ENCODE assay signal across 14 cellular contexts in genomic region chr3:153596402-153596801, GRCh38.
DNase-seq lines count a peak whose midpoint lies in the region; ATAC-seq and TF ChIP-seq lines count a peak whose summit lies in the region.
"Had no signal": no experiment of that assay in that cellular context is flagged by ENCODE, and none has a peak within 500 bp of the region (broad histone marks: within the 10 kb centered on the region; RNA-seq: fewer than 3 reads in every experiment).

No MANE protein-coding gene starts in this region.

- CTCF ChIA-PET in activated CD4-positive, alpha-beta memory T cell treated with anti-CD3 and anti-CD28 coated beads, Interleukin-2, amount 10 ng/mL, durations not matched to agents 7 days and 5 days (lab: Charles Lee): interaction anchor here (2.1 kb wide), 1 partner anchor 553 kb away, joined by 6 read pairs; no protein-coding TSS in a partner anchor

- DNase-seq in GM12865 (ENCODE audit: low read depth) (peak; percentile 23), NCI-H2171 (lab: John Stamatoyannopoulos, UW) (no peak)
- no peak for DNase-seq in stimulated activated naive CD8-positive, alpha-beta T cell treated with anti-CD3 and anti-CD28 coated beads, Interleukin-15, amount 100 ng/mL, for 72 hours
- no peak for DNase-seq in activated CD4-positive, alpha-beta memory T cell treated with anti-CD3 and anti-CD28 coated beads, Interleukin-2, amount 10 ng/mL, durations not matched to agents 7 days and 5 days
- DNase-seq: C1 segment of cervical spinal cord; CD4-positive, alpha-beta memory T cell; DMS79; GM23248; H7 had no signal

- TF ChIP-seq CTCF in GM12865 (IDR thresholded peaks at IDR 0.05; ENCODE audit: insufficient read depth, low read depth, low read length, missing control alignments): no peak
- TF ChIP-seq CTCF in VCaP (conservative IDR thresholded peaks at IDR 0.05): no peak

- H3K27me3 Mint-ChIP-seq in stimulated activated naive CD8-positive, alpha-beta T cell treated with anti-CD3 and anti-CD28 coated beads, Interleukin-15, amount 100 ng/mL, for 72 hours: no peaks in the 10 kb centered on the region
- no peaks in the 10 kb centered on the region for H3K27me3 Mint-ChIP-seq in activated CD4-positive, alpha-beta memory T cell treated with anti-CD3 and anti-CD28 coated beads, Interleukin-2, amount 10 ng/mL, durations not matched to agents 7 days and 5 days
- H3K27me3 Mint-ChIP-seq: CD4-positive, alpha-beta memory T cell had no signal

- H3K4me3 ChIP-seq in GM12865 (ENCODE audit: low read depth, low read length): no peak overlapping the region
- H3K4me3 ChIP-seq: GM23248 had no signal

- H3K27ac Mint-ChIP-seq in stimulated activated naive CD8-positive, alpha-beta T cell treated with anti-CD3 and anti-CD28 coated beads, Interleukin-15, amount 100 ng/mL, for 72 hours: no peak overlapping the region
- no peak overlapping the region for H3K27ac Mint-ChIP-seq in activated CD4-positive, alpha-beta memory T cell treated with anti-CD3 and anti-CD28 coated beads, Interleukin-2, amount 10 ng/mL, durations not matched to agents 7 days and 5 days
- H3K27ac Mint-ChIP-seq: B cell had no signal

- H3K9me3 Mint-ChIP-seq in stimulated activated naive CD8-positive, alpha-beta T cell treated with anti-CD3 and anti-CD28 coated beads, Interleukin-15, amount 100 ng/mL, for 72 hours: no peaks in the 10 kb centered on the region
- no peaks in the 10 kb centered on the region for H3K9me3 Mint-ChIP-seq in activated CD4-positive, alpha-beta memory T cell treated with anti-CD3 and anti-CD28 coated beads, Interleukin-2, amount 10 ng/mL, durations not matched to agents 7 days and 5 days
- H3K9me3 Mint-ChIP-seq: CD4-positive, alpha-beta memory T cell had no signal

- no peak overlapping the region for H3K4me3 Mint-ChIP-seq in stimulated activated naive CD8-positive, alpha-beta T cell treated with anti-CD3 and anti-CD28 coated beads, Interleukin-15, amount 100 ng/mL, for 72 hours
- no peak overlapping the region for H3K4me3 Mint-ChIP-seq in activated CD4-positive, alpha-beta memory T cell treated with anti-CD3 and anti-CD28 coated beads, Interleukin-2, amount 10 ng/mL, durations not matched to agents 7 days and 5 days
- H3K4me3 Mint-ChIP-seq: B cell; CD4-positive, alpha-beta memory T cell had no signal

- no peaks in the 10 kb centered on the region for H3K36me3 Mint-ChIP-seq in activated CD4-positive, alpha-beta memory T cell treated with anti-CD3 and anti-CD28 coated beads, Interleukin-2, amount 10 ng/mL, durations not matched to agents 7 days and 5 days (ENCODE audit: low read depth)
- H3K36me3 Mint-ChIP-seq: CD4-positive, alpha-beta memory T cell had no signal

- POLR2A ChIA-PET in activated CD4-positive, alpha-beta memory T cell treated with anti-CD3 and anti-CD28 coated beads, Interleukin-2, amount 10 ng/mL, durations not matched to agents 7 days and 5 days (lab: Charles Lee): interaction anchor here (1.1 kb wide), 1 partner anchor 28 kb away, joined by 3 read pairs; no protein-coding TSS in a partner anchor

- H3K27ac ChIP-seq in VCaP: peak overlapping the region; percentile 85
- H3K27ac ChIP-seq: GM23248, HL-60 had no signal

- H3K4me1 Mint-ChIP-seq in stimulated activated naive CD8-positive, alpha-beta T cell treated with anti-CD3 and anti-CD28 coated beads, Interleukin-15, amount 100 ng/mL, for 72 hours: no peaks in the 10 kb centered on the region
- peaks cover 5% of the 10 kb centered on the region for H3K4me1 Mint-ChIP-seq in activated CD4-positive, alpha-beta memory T cell treated with anti-CD3 and anti-CD28 coated beads, Interleukin-2, amount 10 ng/mL, durations not matched to agents 7 days and 5 days
- H3K4me1 Mint-ChIP-seq: B cell had no signal

- ATAC-seq in GM18873 (IDR thresholded peaks at IDR 0.05; ENCODE audit: low FRiP score, unreplicated experiment) (peak; percentile 60), HG03159 (IDR thresholded peaks at IDR 0.05; ENCODE audit: unreplicated experiment) (no peak)
- ATAC-seq in stimulated activated naive CD8-positive, alpha-beta T cell treated with anti-CD3 and anti-CD28 coated beads, Interleukin-15, amount 100 ng/mL, for 72 hours: peak; percentile 58
